ENCODE assay signal across 19 cellular contexts in the genomic region with DNA sequence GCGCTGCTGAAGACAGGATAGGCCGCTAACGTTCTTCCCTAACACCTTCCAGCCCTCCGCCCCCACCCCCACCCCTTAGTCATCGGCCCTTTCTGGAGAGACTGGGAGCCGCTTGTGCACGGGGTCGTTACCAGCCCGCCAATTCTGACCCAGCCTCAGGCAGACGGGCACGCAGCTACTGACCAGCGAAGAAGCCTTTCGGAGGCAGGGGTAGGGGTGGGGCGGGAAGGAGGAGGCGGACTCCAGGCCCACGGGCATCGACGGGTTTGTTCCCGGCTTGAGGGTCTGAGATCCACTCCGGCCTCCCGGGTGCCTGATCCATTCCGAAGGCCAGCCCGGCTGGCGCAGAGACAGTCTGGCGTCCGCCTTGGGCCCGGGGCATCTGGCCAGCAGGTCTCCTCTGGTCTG. TPM values are rescaled to one million over a fixed set of nuclear protein-coding genes. Genes with fewer than 3 reads are reported as not detected.
DNase-seq lines count a peak whose midpoint lies in the region; ATAC-seq and TF ChIP-seq lines count a peak whose summit lies in the region.
"Had no signal": no experiment of that assay in that cellular context is flagged by ENCODE, and none has a peak within 500 bp of the region (broad histone marks: within the 10 kb centered on the region; RNA-seq: fewer than 3 reads in every experiment).

No MANE protein-coding gene starts in this region.

- H4K20me1 ChIP-seq in GM23338 (replicated peaks; ENCODE audit: insufficient read depth): peaks cover 32% of the 10 kb centered on the region

- H3K9me2 ChIP-seq in GM23338 (ENCODE audit: insufficient read depth): no peaks in the 10 kb centered on the region

- in situ Hi-C loops in brain microvascular endothelial cell (cut with HindIII; ENCODE audit: low pct_ligation_motif_present, low sequenced_read_pairs): loop anchor here (25.0 kb wide), 1 partner anchor 134 kb away; no protein-coding TSS in a partner anchor

- H3K27me3 Mint-ChIP-seq in GM23338 (ENCODE audit: insufficient read depth, low read depth, poor library complexity): peaks cover 100% of the 10 kb centered on the region

- H3K9me3 Mint-ChIP-seq in GM23338: no peaks in the 10 kb centered on the region; the same call in 2 of the 3 replicates

- H3K9me3 ChIP-seq in BE2C (no peaks in the 10 kb centered on the region), muscle layer of duodenum (ENCODE audit: control insufficient read depth in 1 of 2, low read length in 2 of 2) (no peaks in the 10 kb centered on the region)
- H3K9me3 ChIP-seq: prostate gland, upper lobe of left lung had no signal

- H3F3A ChIP-seq in GM23338 (replicated peaks; ENCODE audit: low read depth): peaks cover 21% of the 10 kb centered on the region

- H3K79me2 ChIP-seq in GM23338 (replicated peaks; ENCODE audit: insufficient read depth): no peaks in the 10 kb centered on the region

- H3K36me3 Mint-ChIP-seq in GM23338 (ENCODE audit: low read depth): no peaks in the 10 kb centered on the region; the same call in 2 of the 3 replicates
- H3K36me3 Mint-ChIP-seq: CD4-positive, CD25-positive, alpha-beta regulatory T cell had no signal

- DNase-seq in BE2C: no peak
- peak; percentile 73 for DNase-seq in GM23338 (ENCODE audit: low spot score)
- DNase-seq in fibroblast of mammary gland (ENCODE audit: low read depth): peak; percentile 10
- DNase-seq in H4 (ENCODE audit: low spot score): no peak
- no peak for DNase-seq in brain microvascular endothelial cell
- DNase-seq in NCI-H1930 (lab: John Stamatoyannopoulos, UW): no peak
- DNase-seq: activated CD4-positive, CD25-positive, alpha-beta regulatory T cell treated with anti-CD3 and anti-CD28 coated beads, Interleukin-2, amount 50 U/mL, for 72 hours; activated T-cell treated with anti-CD3 and anti-CD28 coated beads for 4 hours; CD4-positive, CD25-positive, alpha-beta regulatory T cell; stimulated activated CD4-positive, alpha-beta T cell treated with anti-CD3 and anti-CD28 coated beads, Interleukin-2, amount 100 ng/mL, for 24 hours; stimulated activated CD8-positive, alpha-beta memory T cell treated with anti-CD3 and anti-CD28 coated beads, Interleukin-4, amount 100 ng/mL, for 48 hours had no signal

- peak; percentile 7 for ATAC-seq in GM23338

- no peak overlapping the region for H3K27ac Mint-ChIP-seq in GM23338
- H3K27ac Mint-ChIP-seq: CD4-positive, CD25-positive, alpha-beta regulatory T cell had no signal

- H3K4me1 ChIP-seq in BE2C (peaks cover 9% of the 10 kb centered on the region), GM23338 (ENCODE audit: insufficient read depth) (peaks cover 84% of the 10 kb centered on the region), muscle layer of duodenum (ENCODE audit: control insufficient read depth in 1 of 2, insufficient read depth in 2 of 2, low read length in 2 of 2) (peaks cover 14 to 44% of the 10 kb centered on the region in 2 donors)

- H3K4me3 Mint-ChIP-seq in GM23338: peak overlapping the region; percentile 63

- no peak overlapping the region; the same call in 1 of the 2 replicates for H2AFZ ChIP-seq in GM23338

- H3K27me3 ChIP-seq in BE2C: no peaks in the 10 kb centered on the region
- peaks cover 100% of the 10 kb centered on the region for H3K27me3 ChIP-seq in GM23338 (ENCODE audit: insufficient read depth)
- peaks cover 98% of the 10 kb centered on the region for H3K27me3 ChIP-seq in muscle layer of duodenum (ENCODE audit: low read depth, low read length)
- H3K27me3 ChIP-seq in brain microvascular endothelial cell (replicated peaks): peaks cover 96% of the 10 kb centered on the region

- peak overlapping the region; percentile 92 for H3K4me2 ChIP-seq in GM23338

- TF ChIP-seq CTCF in BE2C (IDR thresholded peaks at IDR 0.05; ENCODE audit: low read depth, low read length) (no peak), GM23338 (conservative IDR thresholded peaks at IDR 0.05; ENCODE audit: low read depth in 2 of 2) (no peak), fibroblast of mammary gland (conservative IDR thresholded peaks at IDR 0.05; ENCODE audit: control insufficient read depth, insufficient read depth, low read depth, low read length) (no peak), brain microvascular endothelial cell (IDR thresholded peaks at IDR 0.05; ENCODE audit: low read depth, low read length, missing control alignments) (no peak)

- H3K36me3 ChIP-seq in BE2C: peaks cover 43% of the 10 kb centered on the region
- H3K36me3 ChIP-seq in GM23338 (ENCODE audit: insufficient read depth): no peaks in the 10 kb centered on the region
- no peaks in the 10 kb centered on the region for H3K36me3 ChIP-seq in muscle layer of duodenum (ENCODE audit: control insufficient read depth in 1 of 2, insufficient read depth in 2 of 2, low read length in 2 of 2)
- H3K36me3 ChIP-seq in brain microvascular endothelial cell (replicated peaks): no peaks in the 10 kb centered on the region
- H3K36me3 ChIP-seq: prostate gland, upper lobe of left lung had no signal

- H3K4me1 Mint-ChIP-seq in GM23338: peaks cover 66% of the 10 kb centered on the region

- no peak overlapping the region for H3K27ac ChIP-seq in GM23338 (ENCODE audit: low read depth)
- H3K27ac ChIP-seq in muscle layer of duodenum (ENCODE audit: low read length): peak overlapping the region; percentile 83
- no peak overlapping the region for H3K27ac ChIP-seq in brain microvascular endothelial cell
- H3K27ac ChIP-seq: HL-60, prostate gland, upper lobe of left lung had no signal

- H3K4me3 ChIP-seq in BE2C (ENCODE audit: low read depth, low read length) (peak overlapping the region; percentile 10; the same call in 1 of the 2 replicates), GM23338 (peak overlapping the region; percentile 63), fibroblast of mammary gland (ENCODE audit: control insufficient read depth, low read depth, low read length) (no peak overlapping the region), muscle layer of duodenum (ENCODE audit: low read depth in 1 of 2, low read length in 2 of 2) (peak overlapping the region in 1 of 2 donors; percentile 77), brain microvascular endothelial cell (ENCODE audit: low read depth, low read length) (no peak overlapping the region)

RNA-seq across cellular contexts. Expression of a gene that starts 0.7 kb away (rescaled TPM):
- 289 TPM for polyA plus RNA-seq in BE2C (2012; ENCODE audit: insufficient read depth, insufficient read length, low read depth)
- total RNA-seq in GM23338 (2014; rRNA removed; shearing (Covaris generic)): not detected in 2 replicates
- not detected in 2 replicates for polyA plus RNA-seq in GM23338 (2016; fragmentation: Nextera tagmentation; extraction: Ambion mirVana)
- 0.29 TPM in 1 of 2 replicates, not detected in the other for total RNA-seq in H4 (2014; rRNA removed; shearing (Covaris generic))
- total RNA-seq: CD4-positive, CD25-positive, alpha-beta regulatory T cell; dermis microvascular lymphatic vessel endothelial cell; LHCN-M2; prostate gland; T-helper 1 cell treated with Interleukin-12 subunit alpha and Interleukin-12 subunit beta and Interleukin-4 antibody, amounts not matched to agents 30 ng/mL and 1 ng/mL, for 36 hours had no signal
- polyA plus RNA-seq: adipose tissue; CD4-positive, CD25-positive, alpha-beta regulatory T cell had no signal

RNA-seq across cellular contexts. Expression of a gene that starts 33.0 kb away (rescaled TPM):
- polyA plus RNA-seq in BE2C (2012; ENCODE audit: insufficient read depth, insufficient read length, low read depth): 27.3 TPM
- 11.5 and 21.4 TPM in 2 replicates for total RNA-seq in GM23338 (2014; rRNA removed; shearing (Covaris generic))
- polyA plus RNA-seq in GM23338 (2016; fragmentation: Nextera tagmentation; extraction: Ambion mirVana): 29.3 and 36.8 TPM in 2 replicates
- total RNA-seq in H4 (2014; rRNA removed; shearing (Covaris generic)): 15.0 and 33.4 TPM in 2 replicates

Comparison
In these comparisons a context has a peak if more than half of its experiments do, and no peak if none do; other contexts are left out.
1. DNase-seq: peak in GM23338 (single experiment) and fibroblast of mammary gland (single experiment); none in BE2C (single experiment), H4 (single experiment), brain microvascular endothelial cell (single experiment) and NCI-H1930 (0 of 2).
2. H3K4me3 ChIP-seq: peak in BE2C (single experiment) and GM23338 (single experiment); none in fibroblast of mammary gland (single experiment) and brain microvascular endothelial cell (single experiment).